21 cellular contexts compared by ENCODE assay signal in genomic region chr15:29405564-29405963, GRCh38.
"Had no signal": no experiment of that assay in that cellular context is flagged by ENCODE, and none has a peak within 500 bp of the region (broad histone marks: within the 10 kb centered on the region; RNA-seq: fewer than 3 reads in every experiment).

No MANE protein-coding gene starts in this region.

- H3K36me3 Mint-ChIP-seq: immature natural killer cell had no signal

- H3K27ac Mint-ChIP-seq: immature natural killer cell had no signal

- H3K4me3 ChIP-seq: coronary artery, dorsolateral prefrontal cortex, esophagus muscularis mucosa, gastrocnemius medialis, heart right ventricle, left lung, lower lobe of right lung had no signal

- DNase-seq: dermis blood vessel endothelial cell; dorsolateral prefrontal cortex; effector CD4-positive, alpha-beta T cell; effector memory CD4-positive, alpha-beta T cell; foreskin melanocyte; gastrocnemius medialis; glutamatergic neuron; head of caudate nucleus; heart right ventricle; hippocampal formation; immature natural killer cell; islet precursor cell; kidney; left cardiac atrium; left lung; left ventricle myocardium superior; lower lobe of right lung; mesenchymal stem cell; midbrain had no signal

- H3K4me1 Mint-ChIP-seq: immature natural killer cell had no signal

- H3K36me3 ChIP-seq: esophagus muscularis mucosa, gastrocnemius medialis, heart right ventricle, left lung, lower lobe of right lung had no signal

- H3K27me3 ChIP-seq: dorsolateral prefrontal cortex, gastrocnemius medialis, left lung had no signal

- H3K27ac ChIP-seq: coronary artery, dorsolateral prefrontal cortex, esophagus muscularis mucosa, gastrocnemius medialis, heart right ventricle, left lung, lower lobe of right lung had no signal

- H3K9me3 ChIP-seq: esophagus muscularis mucosa, gastrocnemius medialis, heart right ventricle, left lung, lower lobe of right lung had no signal

- H3K4me1 ChIP-seq: esophagus muscularis mucosa, gastrocnemius medialis, heart right ventricle, left lung, lower lobe of right lung had no signal

- H3K4me3 Mint-ChIP-seq: immature natural killer cell had no signal
